In the genomic region with DNA sequence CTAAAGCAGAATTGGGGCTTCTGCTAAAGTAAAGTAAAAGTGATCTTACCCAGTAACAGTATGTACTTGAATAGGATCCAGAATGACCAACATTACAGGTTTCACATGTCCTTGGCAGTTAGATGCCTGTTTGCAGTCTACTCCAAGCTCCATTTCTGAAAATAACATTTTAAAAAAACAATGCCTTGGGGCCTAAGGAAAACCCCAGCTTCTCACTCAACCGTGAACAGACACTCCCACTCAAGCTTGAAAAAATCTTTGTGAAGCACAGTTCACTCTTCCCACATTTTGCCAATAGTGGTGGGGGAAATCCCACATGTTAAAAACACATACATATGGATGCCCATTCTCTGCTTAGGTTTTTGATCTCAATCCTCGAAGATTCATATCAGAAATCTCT, we compare ENCODE assay signal across 14 cellular contexts.
DNase-seq lines count a peak whose midpoint lies in the region; ATAC-seq and TF ChIP-seq lines count a peak whose summit lies in the region.
"Had no signal": no experiment of that assay in that cellular context is flagged by ENCODE, and none has a peak within 500 bp of the region (broad histone marks: within the 10 kb centered on the region; RNA-seq: fewer than 3 reads in every experiment).

No MANE protein-coding gene starts in this region.

- ATAC-seq in GM18868 (IDR thresholded peaks at IDR 0.05; ENCODE audit: unreplicated experiment) (peak; percentile 71), sciatic nerve (peak; percentile 26)
- ATAC-seq: activated CD4-positive, CD25-positive, alpha-beta regulatory T cell treated with anti-CD3 and anti-CD28 coated beads, Interleukin-2, amount 50 U/mL, for 24 hours had no signal

- H4K20me1 ChIP-seq in fibroblast of lung (ENCODE audit: control insufficient read depth, extremely low read depth, insufficient read depth, low read length), result no peaks in the 10 kb centered on the region

- H3K36me3 ChIP-seq in fibroblast of lung (ENCODE audit: control insufficient read depth, insufficient read depth, low read length) (no peaks in the 10 kb centered on the region), BE2C (no peaks in the 10 kb centered on the region)

- H3K27me3 ChIP-seq in fibroblast of lung (ENCODE audit: control insufficient read depth, insufficient read depth, low read length) (no peaks in the 10 kb centered on the region), BE2C (no peaks in the 10 kb centered on the region)
- H3K27me3 ChIP-seq: dorsolateral prefrontal cortex had no signal

- DNase-seq in NCI-H226 (peak; percentile 54), fibroblast of lung (ENCODE audit: low read depth in 2 of 2) (peak; percentile 27 to 40), sciatic nerve (ENCODE audit: low spot score) (no peak), iPS-NIHi7 (ENCODE audit: extremely low spot score) (no peak), GM19240 (ENCODE audit: insufficient read length, low spot score) (no peak), COLO829 (ENCODE audit: low spot score) (no peak), BE2C (no peak)
- DNase-seq: activated gamma-delta T cell treated with Interleukin-2 at 50 U/mL for 16 hours, Caco-2, dorsolateral prefrontal cortex, NCI-H446 treated with DMSO at 0.1 percent for 48 hours, SHP77 had no signal

- TF ChIP-seq CTCF in fibroblast of lung (conservative IDR thresholded peaks at IDR 0.05 in 1 of 2, IDR thresholded peaks at IDR 0.05 in 1 of 2; ENCODE audit: low read depth in 1 of 2, low read length in 2 of 2), result no peak
- no peak for TF ChIP-seq CTCF in BE2C (IDR thresholded peaks at IDR 0.05; ENCODE audit: low read depth, low read length)

- H3K9ac ChIP-seq in fibroblast of lung (ENCODE audit: insufficient read depth, low read length), result no peak overlapping the region

- intact Hi-C loops in sciatic nerve (cut with DNase I), result no loop called here

- H3K9me3 ChIP-seq in fibroblast of lung (ENCODE audit: control insufficient read depth, insufficient read depth, low read depth, low read length) (no peaks in the 10 kb centered on the region), BE2C (no peaks in the 10 kb centered on the region)
- H3K9me3 ChIP-seq: Caco-2 had no signal

- H3K4me1 ChIP-seq in fibroblast of lung (ENCODE audit: control insufficient read depth, extremely low read depth, insufficient read depth, low read length), result no peaks in the 10 kb centered on the region
- no peaks in the 10 kb centered on the region for H3K4me1 ChIP-seq in BE2C
- H3K4me1 ChIP-seq: Caco-2 had no signal

- H3K79me2 ChIP-seq in fibroblast of lung (ENCODE audit: control insufficient read depth, insufficient read depth, low read length), result no peaks in the 10 kb centered on the region

- no peak overlapping the region for H3K27ac ChIP-seq in fibroblast of lung (ENCODE audit: insufficient read depth, low read length)

- H3K4me3 ChIP-seq in fibroblast of lung (replicated peaks in 1 of 4; ENCODE audit: control extremely low read depth in 1 of 4, insufficient read depth in 1 of 4, low read depth in 3 of 4, low read length in 4 of 4) (no peak overlapping the region), BE2C (ENCODE audit: low read depth, low read length) (no peak overlapping the region)
- H3K4me3 ChIP-seq: dorsolateral prefrontal cortex had no signal

- H3K4me2 ChIP-seq in fibroblast of lung (ENCODE audit: extremely low read depth, insufficient read depth, low read length), result no peak overlapping the region

- H2AFZ ChIP-seq in fibroblast of lung (ENCODE audit: low read length), result no peak overlapping the region

Comparison
In these comparisons a context has a peak if more than half of its experiments do, and no peak if none do; other contexts are left out.
1. DNase-seq: peak in NCI-H226 (single experiment) and fibroblast of lung (2 of 2); none in sciatic nerve (single experiment), iPS-NIHi7 (single experiment), GM19240 (single experiment), COLO829 (single experiment) and BE2C (single experiment).